ENCODE assay signal across 10 cellular contexts in genomic region chr11:36069576-36070214, GRCh38.
DNase-seq lines count a peak whose midpoint lies in the region; ATAC-seq and TF ChIP-seq lines count a peak whose summit lies in the region.
"Had no signal": no experiment of that assay in that cellular context is flagged by ENCODE, and none has a peak within 500 bp of the region (broad histone marks: within the 10 kb centered on the region; RNA-seq: fewer than 3 reads in every experiment).

No MANE protein-coding gene starts in this region.

- H3K27ac ChIP-seq in left ventricle myocardium inferior (replicated peaks): peak overlapping the region; percentile 8
- H3K27ac ChIP-seq in right atrium auricular region: no peak overlapping the region

- H3K4me3 ChIP-seq in left ventricle myocardium inferior: no peak overlapping the region
- no peak overlapping the region for H3K4me3 ChIP-seq in right atrium auricular region
- no peak overlapping the region for H3K4me3 ChIP-seq in NT2/D1 (ENCODE audit: insufficient read length, low read depth)

- H3K9me3 ChIP-seq in left ventricle myocardium inferior (replicated peaks) (peaks cover 30% of the 10 kb centered on the region), right atrium auricular region (peaks cover 0 to 17% of the 10 kb centered on the region in 2 donors), NT2/D1 (ENCODE audit: insufficient read depth, low read length) (peaks cover 15% of the 10 kb centered on the region)

- peak; percentile 83 for ATAC-seq in esophagus mucosa

- intact Hi-C loops in left ventricle myocardium inferior (cut with micrococcal nuclease): no loop called here

- H3K27me3 ChIP-seq in left ventricle myocardium inferior (ENCODE audit: low read depth): no peaks in the 10 kb centered on the region
- H3K27me3 ChIP-seq in right atrium auricular region: no peaks in the 10 kb centered on the region
- no peaks in the 10 kb centered on the region for H3K27me3 ChIP-seq in NT2/D1 (ENCODE audit: insufficient read depth, insufficient read length)

- DNase-seq in left ventricle myocardium inferior: no peak
- no peak for DNase-seq in right atrium auricular region (ENCODE audit: low spot score)
- peak; percentile 46 for DNase-seq in NT2/D1 (ENCODE audit: low read depth, low spot score)
- peak; percentile 41 for DNase-seq in superior temporal gyrus (ENCODE audit: extremely low spot score)
- DNase-seq in stimulated activated naive CD4-positive, alpha-beta T cell treated with Interleukin-2 at 50 U/mL for 16 hours (lab: John Stamatoyannopoulos, UW): no peak
- DNase-seq in NOMO-1 treated with dmso at 0.1 percent for 144 hours (lab: John Stamatoyannopoulos, UW; ENCODE audit: unreplicated experiment): no peak
- no peak for DNase-seq in SIG-M5 (lab: John Stamatoyannopoulos, UW)
- DNase-seq: activated CD8-positive, alpha-beta memory T cell treated with anti-CD3 and anti-CD28 coated beads for 24 hours; NCI-H446 treated with DMSO at 0.1 percent for 48 hours had no signal

- H3K36me3 ChIP-seq in left ventricle myocardium inferior (no peaks in the 10 kb centered on the region), right atrium auricular region (no peaks in the 10 kb centered on the region), NT2/D1 (ENCODE audit: insufficient read depth, insufficient read length, low read length) (no peaks in the 10 kb centered on the region)

- H3K9ac ChIP-seq in NT2/D1 (ENCODE audit: insufficient read length, low read depth): no peak overlapping the region

- H3K4me1 ChIP-seq in left ventricle myocardium inferior (peaks cover 14% of the 10 kb centered on the region), right atrium auricular region (peaks cover 0 to 6% of the 10 kb centered on the region in 2 donors), NT2/D1 (ENCODE audit: insufficient read depth, insufficient read length) (peaks cover 13% of the 10 kb centered on the region)

- no peak for TF ChIP-seq CTCF in left ventricle myocardium inferior (IDR thresholded peaks at IDR 0.05; ENCODE audit: borderline replicate concordance)
- no peak for TF ChIP-seq CTCF in right atrium auricular region (IDR thresholded peaks at IDR 0.05)

Comparison
In these comparisons a context has a peak if more than half of its experiments do, and no peak if none do; other contexts are left out.
1. DNase-seq: peak in NT2/D1 (single experiment) and superior temporal gyrus (single experiment); none in left ventricle myocardium inferior (single experiment), right atrium auricular region (single experiment), stimulated activated naive CD4-positive, alpha-beta T cell treated with Interleukin-2 at 50 U/mL for 16 hours (single experiment), NOMO-1 treated with dmso at 0.1 percent for 144 hours (single experiment) and SIG-M5 (single experiment).